28 cellular contexts compared by ENCODE assay signal in genomic region chr19:45349430-45349941, GRCh38. TPM values are rescaled to one million over a fixed set of nuclear protein-coding genes. Genes with fewer than 3 reads are reported as not detected.
"Had no signal": no experiment of that assay in that cellular context is flagged by ENCODE, and none has a peak within 500 bp of the region (broad histone marks: within the 10 kb centered on the region; RNA-seq: fewer than 3 reads in every experiment).

No MANE protein-coding gene starts in this region.

- DNase-seq: activated CD4-positive, alpha-beta T cell treated with anti-CD3 and anti-CD28 coated beads for 4 hours; activated CD4-positive, alpha-beta T cell treated with anti-CD3 and anti-CD28 coated beads, Interleukin-2, amount 50 U/mL, for 4 hours; activated naive CD4-positive, alpha-beta T cell; activated T-cell treated with anti-CD3 and anti-CD28 coated beads for 4 hours; activated T-cell treated with anti-CD3 and anti-CD28 coated beads, Interleukin-2, amount 50 U/mL, for 72 hours; anterior cingulate cortex; cerebellar nuclear complex; colonic mucosa; dorsolateral prefrontal cortex; effector memory CD4-positive, alpha-beta T cell; erythroblast; gastrocnemius medialis; hippocampal formation; immature natural killer cell; kidney; left colon; midbrain; naive thymus-derived CD4-positive, alpha-beta T cell; nucleus accumbens; psoas muscle; sigmoid colon; small intestine; stimulated activated CD4-positive, alpha-beta T cell treated with anti-CD3 and anti-CD28 coated beads, Interleukin-4, amount 100 ng/mL, for 24 hours; uterus had no signal

- ATAC-seq: activated naive CD4-positive, alpha-beta T cell treated with anti-CD3 and anti-CD28 coated beads, Interleukin-2, amount 50 U/mL, for 72 hours; activated T-cell treated with anti-CD3 and anti-CD28 coated beads, Interleukin-2, amount 50 U/mL, for 72 hours; gastrocnemius medialis; left colon; naive thymus-derived CD4-positive, alpha-beta T cell; psoas muscle; stimulated activated effector memory CD8-positive, alpha-beta T cell treated with anti-CD3 and anti-CD28 coated beads, Interleukin-12 subunit alpha, Interleukin-12 subunit beta, amount 100 ng/mL, for 72 hours had no signal

- H3K4me1 ChIP-seq: colonic mucosa, gastrocnemius medialis, parathyroid adenoma, psoas muscle, uterus had no signal

- H3K4me3 ChIP-seq: colonic mucosa, dorsolateral prefrontal cortex, gastrocnemius medialis, psoas muscle, sigmoid colon, uterus had no signal

- H3K79me2 ChIP-seq: parathyroid adenoma had no signal

- H2AFZ ChIP-seq: parathyroid adenoma had no signal

- H3K27ac ChIP-seq: colonic mucosa, dorsolateral prefrontal cortex, gastrocnemius medialis, parathyroid adenoma, psoas muscle, sigmoid colon, uterus had no signal

- H3K36me3 ChIP-seq: colonic mucosa, uterus had no signal

- H3K9me3 ChIP-seq: colonic mucosa, gastrocnemius medialis, psoas muscle, sigmoid colon, uterus had no signal

RNA-seq across cellular contexts. Expression of gene KLC3, which starts 8.9 kb away (rescaled TPM):
- total RNA-seq: colonic mucosa; left colon; naive thymus-derived CD4-positive, alpha-beta T cell; sigmoid colon; subcutaneous adipose tissue had no signal

RNA-seq across cellular contexts. Expression of gene CKM, which starts 26.8 kb away (rescaled TPM):
- total RNA-seq: activated naive CD4-positive, alpha-beta T cell treated with anti-CD3 and anti-CD28 coated beads, Interleukin-2, amount 50 U/mL, for 72 hours; activated T-cell treated with anti-CD3 and anti-CD28 coated beads, Interleukin-2, amount 50 U/mL, for 72 hours; kidney; naive thymus-derived CD4-positive, alpha-beta T cell; subcutaneous adipose tissue had no signal
